8 cellular contexts compared by ENCODE assay signal in the genomic region with DNA sequence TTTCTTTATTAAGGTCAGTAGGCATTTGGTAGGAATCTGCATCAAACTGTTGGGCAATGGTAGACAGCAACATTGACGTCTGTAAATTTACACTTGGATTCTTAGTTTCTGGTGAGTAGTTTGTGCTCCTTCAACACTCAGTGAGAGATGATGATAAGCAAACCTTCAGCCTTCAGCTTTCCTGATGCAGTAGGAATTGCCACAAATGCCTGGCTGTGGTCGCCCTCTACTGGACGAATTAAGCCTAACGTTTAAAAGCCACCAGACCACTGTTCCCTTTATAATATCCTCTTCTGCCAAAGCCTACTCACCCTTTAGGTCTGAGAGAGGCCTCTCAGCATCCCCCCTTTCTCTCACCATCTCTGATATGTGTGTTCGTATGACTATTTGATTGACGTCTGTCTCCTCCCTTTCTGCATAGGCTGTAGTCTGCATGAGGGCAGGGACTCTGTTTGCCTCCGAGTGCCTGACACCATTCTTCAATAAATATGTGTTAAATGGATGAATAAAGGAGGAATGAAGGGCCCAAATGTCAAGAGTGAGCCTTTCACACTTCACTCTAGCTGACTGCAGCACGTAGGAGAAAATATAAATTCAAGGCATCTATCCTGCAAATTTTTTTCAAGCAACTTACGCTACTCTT. TPM values are rescaled to one million over a fixed set of nuclear protein-coding genes. Genes with fewer than 3 reads are reported as not detected.
DNase-seq lines count a peak whose midpoint lies in the region; ATAC-seq, FAIRE-seq and TF ChIP-seq lines count a peak whose summit lies in the region.

No MANE protein-coding gene starts in this region.

- no peaks in the 10 kb centered on the region for H3K36me3 ChIP-seq in HepG2 (replicated peaks in 1 of 2; ENCODE audit: control insufficient read depth in 1 of 2, insufficient read depth in 2 of 2, low read length in 2 of 2)

- TF ChIP-seq CTCF in AG04450 (IDR thresholded peaks at IDR 0.05; ENCODE audit: low read depth, low read length) (peak; percentile 75), choroid plexus epithelial cell (conservative IDR thresholded peaks at IDR 0.05; ENCODE audit: low read depth, low read length) (peak; percentile 88), HepG2 (CRISPR knock-in tag; IDR thresholded peaks at IDR 0.05) (peak; percentile 94)

- no peak overlapping the region for H2AFZ ChIP-seq in HepG2 (ENCODE audit: low read length)

- no peaks in the 10 kb centered on the region for H4K20me1 ChIP-seq in HepG2 (ENCODE audit: insufficient read depth, low read length)

- ATAC-seq in GM18517 (IDR thresholded peaks at IDR 0.05; ENCODE audit: unreplicated experiment), result peak; percentile 76
- peak; percentile 82 for ATAC-seq in HG03045 (IDR thresholded peaks at IDR 0.05; ENCODE audit: unreplicated experiment)
- ATAC-seq in HepG2, result peak; percentile 93

- WGBS in HepG2 (ENCODE audit: low lambda C conversion rate), result 20% methylated on average over 9 of the region's 9 CpGs

- intact Hi-C loops in HepG2 (cut with micrococcal nuclease; ENCODE audit: unreplicated experiment), result loop anchor here (1.0 to 5.0 kb wide), 4 partner anchors 38 to 445 kb away; a partner anchor contains a TSS

- CTCF ChIA-PET in AG04450 (lab: Charles Lee) (interaction anchor here (0.6 to 15.9 kb wide), 29 partner anchors 8 to 1908 kb away, joined by 3 to 332 read pairs (median 4); a partner anchor contains a TSS), HepG2 (lab: Yijun Ruan, JAX; ENCODE audit: low intra/inter-chr PET ratio, low total read pairs) (interaction anchor here (0.6 to 2.7 kb wide), 5 partner anchors 99 to 447 kb away, joined by 3 to 39 read pairs (median 6); a partner anchor contains a TSS)

- TF ChIP-seq POLR2A in HepG2 (IDR thresholded peaks at IDR 0.05; ENCODE audit: insufficient read depth in 1 of 2, low read depth in 2 of 2, low read length in 2 of 2), result no peak

- TF ChIP-seq RAD21 in HepG2 (CRISPR knock-in tag; IDR thresholded peaks at IDR 0.05), result peak; percentile 88

- no peak overlapping the region for H3K9ac ChIP-seq in HepG2 (ENCODE audit: insufficient read depth, low read depth, low read length)

- TF ChIP-seq EP300 in HepG2 (IDR thresholded peaks at IDR 0.05; ENCODE audit: low read depth in 2 of 2, low read length in 2 of 2), result no peak
- TF ChIP-seq EP300 in HepG2 (CRISPR knock-in tag; IDR thresholded peaks at IDR 0.05; ENCODE audit: borderline replicate concordance), result no peak

- H3K27me3 ChIP-seq in AG04450 (ENCODE audit: control insufficient read depth, insufficient read depth, low read length) (no peaks in the 10 kb centered on the region), HepG2 (ENCODE audit: control insufficient read depth in 1 of 2, insufficient read depth in 2 of 2, low read length in 2 of 2) (peaks cover 0 to 22% of the 10 kb centered on the region in 2 experiments; a peak in 3 of 5 replicates)

- no peak overlapping the region for H3K27ac ChIP-seq in AG04450 (ENCODE audit: low read depth, low read length)
- no peak overlapping the region for H3K27ac ChIP-seq in HepG2 (ENCODE audit: extremely low read length, insufficient read depth, low read length)

- no TSS peak for BruUV-seq in HepG2 (replicated peaks; lab: Mats Ljungman, UMichigan)

- H3K9me3 ChIP-seq in AG04450 (ENCODE audit: control insufficient read depth, insufficient read depth, low read length) (no peaks in the 10 kb centered on the region), HepG2 (ENCODE audit: low read length) (no peaks in the 10 kb centered on the region)

- no peak overlapping the region for H3K4me3 ChIP-seq in AG04450 (ENCODE audit: low read depth, low read length)
- H3K4me3 ChIP-seq in choroid plexus epithelial cell (ENCODE audit: low read depth, low read length), result no peak overlapping the region
- no peak overlapping the region for H3K4me3 ChIP-seq in HepG2 (replicated peaks in 1 of 3; ENCODE audit: insufficient read depth in 1 of 3, low read depth in 2 of 3, low read length in 3 of 3)

- peak; percentile 99 for FAIRE-seq in HepG2 (lab: Jason Lieb, UNC)

- DNase-seq in AG04450 (ENCODE audit: low read depth, low spot score), result peak; percentile 50
- DNase-seq in NCI-H2196 (lab: John Stamatoyannopoulos, UW; ENCODE audit: unreplicated experiment), result peak; percentile 61
- peak; percentile 21 for DNase-seq in activated CD4-positive, alpha-beta T cell treated with anti-CD3 and anti-CD28 coated beads for 1 hour
- peak; percentile 89 for DNase-seq in choroid plexus epithelial cell (ENCODE audit: low read depth)
- DNase-seq in HepG2 (ENCODE audit: low spot score), result peak; percentile 63
- DNase-seq in stimulated activated CD4-positive, alpha-beta T cell treated with anti-CD3 and anti-CD28 coated beads, TNF-alpha, amount 100 ng/mL, for 48 hours (ENCODE audit: low read depth in 3 of 3), result peak; percentile 21 to 25 (median 21)

- no peak overlapping the region for H3K4me2 ChIP-seq in HepG2 (ENCODE audit: low read depth, low read length)

- in situ Hi-C loops in HepG2 (cut with HindIII; ENCODE audit: extremely low pct_ligation_motif_present, low pct_unique_long_range_greater_than_20kb), result no loop called here

- no peaks in the 10 kb centered on the region for H3K4me1 ChIP-seq in HepG2 (ENCODE audit: insufficient read depth, low read length)

- POLR2A ChIA-PET in AG04450 (lab: Yijun Ruan, JAX) (no interaction called here), HepG2 (lab: Yijun Ruan, JAX) (interaction anchor here (0.6 kb wide), 1 partner anchor 38 kb away, joined by 3 read pairs; no protein-coding TSS in a partner anchor)

- H3K79me2 ChIP-seq in HepG2 (ENCODE audit: insufficient read depth, low read length), result no peaks in the 10 kb centered on the region

RNA-seq across cellular contexts. Expression of a gene that starts 47.0 kb away (rescaled TPM):
- polyA plus RNA-seq in AG04450 (2011; rRNA removed), result 5.3 and 7.0 TPM in 2 replicates
- polyA minus RNA-seq in AG04450 (2011; rRNA and poly(A)+ RNA removed), result 22.2 and 24.6 TPM in 2 replicates
- 4.5 and 5.3 TPM in 2 replicates for total RNA-seq in HepG2 (2016; rRNA removed; fragmentation: Illumina TruSeq; extraction: Trizol)
- total RNA-seq in HepG2 (2016; cell fraction: cytosol; rRNA removed; fragmentation: Illumina TruSeq; extraction: Trizol; ENCODE audit: low read depth), result 19.1 and 24.9 TPM in 2 replicates
- total RNA-seq in HepG2 (2016; cell fraction: insoluble cytoplasmic fraction; rRNA removed; fragmentation: Illumina TruSeq; extraction: Trizol), result 4.0 and 4.2 TPM in 2 replicates
- 9.1 TPM in 2 replicates for total RNA-seq in HepG2 (2016; cell fraction: membrane; rRNA removed; fragmentation: Illumina TruSeq; extraction: Trizol)
- total RNA-seq in HepG2 (2016; cell fraction: nucleus; rRNA removed; fragmentation: Illumina TruSeq; extraction: Trizol), result 7.9 and 8.6 TPM in 2 replicates
- 4.7 and 4.8 TPM in 2 replicates for polyA plus RNA-seq in HepG2 (2011; rRNA removed)
- polyA plus RNA-seq in HepG2 (2011; cell fraction: cytosol; rRNA removed), result 3.0 and 4.7 TPM in 2 replicates
- polyA plus RNA-seq in HepG2 (2011; cell fraction: nucleus; rRNA removed), result 4.5 and 5.0 TPM in 2 replicates
- 6.4 and 7.3 TPM in 2 replicates for polyA plus RNA-seq in HepG2 (2012)
- polyA plus RNA-seq in HepG2 (2016; cell fraction: cytosol; fragmentation: Illumina TruSeq; extraction: Trizol; ENCODE audit: low read depth), result 0.14 and 0.26 TPM in 2 replicates
- polyA plus RNA-seq in HepG2 (2016; cell fraction: insoluble cytoplasmic fraction; fragmentation: Illumina TruSeq; extraction: Trizol; ENCODE audit: low read depth), result 2.9 and 3.9 TPM in 2 replicates
- 0.42 and 0.61 TPM in 2 replicates for polyA plus RNA-seq in HepG2 (2016; cell fraction: membrane; fragmentation: Illumina TruSeq; extraction: Trizol; ENCODE audit: low read depth)
- polyA plus RNA-seq in HepG2 (2016; cell fraction: nucleus; fragmentation: Illumina TruSeq; extraction: Trizol; ENCODE audit: insufficient read depth, low read depth), result 3.7 and 4.4 TPM in 2 replicates
- polyA minus RNA-seq in HepG2 (2011; rRNA and poly(A)+ RNA removed; ENCODE audit: low replicate concordance), result 10.7 and 19.7 TPM in 2 replicates
- 8.7 and 9.8 TPM in 2 replicates for polyA minus RNA-seq in HepG2 (2011; cell fraction: cytosol; rRNA and poly(A)+ RNA removed)
- polyA minus RNA-seq in HepG2 (2011; cell fraction: nucleus; rRNA and poly(A)+ RNA removed), result 24.7 and 30.6 TPM in 2 replicates

RNA-seq across cellular contexts. Expression of a gene that starts 52.0 kb away (rescaled TPM):
- polyA plus RNA-seq in AG04450 (2011; rRNA removed) (not detected in 2 replicates), HepG2 (2011; rRNA removed) (not detected in 2 replicates)
- not detected in 2 replicates for polyA minus RNA-seq in AG04450 (2011; rRNA and poly(A)+ RNA removed)
- not detected in 2 replicates for total RNA-seq in HepG2 (2016; rRNA removed; fragmentation: Illumina TruSeq; extraction: Trizol)
- not detected in 2 replicates for total RNA-seq in HepG2 (2016; cell fraction: cytosol; rRNA removed; fragmentation: Illumina TruSeq; extraction: Trizol; ENCODE audit: low read depth)
- total RNA-seq in HepG2 (2016; cell fraction: insoluble cytoplasmic fraction; rRNA removed; fragmentation: Illumina TruSeq; extraction: Trizol), result not detected in 2 replicates
- total RNA-seq in HepG2 (2016; cell fraction: membrane; rRNA removed; fragmentation: Illumina TruSeq; extraction: Trizol), result not detected in 2 replicates
- total RNA-seq in HepG2 (2016; cell fraction: nucleus; rRNA removed; fragmentation: Illumina TruSeq; extraction: Trizol), result not detected in 2 replicates
- not detected in 2 replicates for polyA plus RNA-seq in HepG2 (2011; cell fraction: cytosol; rRNA removed)
- polyA plus RNA-seq in HepG2 (2011; cell fraction: nucleus; rRNA removed), result not detected in 2 replicates
- polyA plus RNA-seq in HepG2 (2012), result not detected in 2 replicates
- not detected in 2 replicates for polyA plus RNA-seq in HepG2 (2016; cell fraction: cytosol; fragmentation: Illumina TruSeq; extraction: Trizol; ENCODE audit: low read depth)
- polyA plus RNA-seq in HepG2 (2016; cell fraction: insoluble cytoplasmic fraction; fragmentation: Illumina TruSeq; extraction: Trizol; ENCODE audit: low read depth), result not detected in 2 replicates
- polyA plus RNA-seq in HepG2 (2016; cell fraction: membrane; fragmentation: Illumina TruSeq; extraction: Trizol; ENCODE audit: low read depth), result not detected in 2 replicates
- not detected in 2 replicates for polyA plus RNA-seq in HepG2 (2016; cell fraction: nucleus; fragmentation: Illumina TruSeq; extraction: Trizol; ENCODE audit: insufficient read depth, low read depth)
- not detected in 2 replicates for polyA minus RNA-seq in HepG2 (2011; rRNA and poly(A)+ RNA removed; ENCODE audit: low replicate concordance)
- not detected in 2 replicates for polyA minus RNA-seq in HepG2 (2011; cell fraction: cytosol; rRNA and poly(A)+ RNA removed)
- polyA minus RNA-seq in HepG2 (2011; cell fraction: nucleus; rRNA and poly(A)+ RNA removed), result not detected in 2 replicates

RNA-seq across cellular contexts. Expression of a gene that starts 57.3 kb away (rescaled TPM):
- polyA plus RNA-seq in AG04450 (2011; rRNA removed) (not detected in 2 replicates), HepG2 (2011; rRNA removed) (0.20 and 0.21 TPM in 2 replicates)
- polyA minus RNA-seq in AG04450 (2011; rRNA and poly(A)+ RNA removed), result not detected in 2 replicates
- total RNA-seq in HepG2 (2016; rRNA removed; fragmentation: Illumina TruSeq; extraction: Trizol), result 0.27 TPM in 1 of 2 replicates, not detected in the other
- 0.44 TPM in 1 of 2 replicates, not detected in the other for total RNA-seq in HepG2 (2016; cell fraction: cytosol; rRNA removed; fragmentation: Illumina TruSeq; extraction: Trizol; ENCODE audit: low read depth)
- total RNA-seq in HepG2 (2016; cell fraction: insoluble cytoplasmic fraction; rRNA removed; fragmentation: Illumina TruSeq; extraction: Trizol), result 0.35 TPM in 1 of 2 replicates, not detected in the other
- 0.45 and 0.96 TPM in 2 replicates for total RNA-seq in HepG2 (2016; cell fraction: membrane; rRNA removed; fragmentation: Illumina TruSeq; extraction: Trizol)
- not detected in 2 replicates for total RNA-seq in HepG2 (2016; cell fraction: nucleus; rRNA removed; fragmentation: Illumina TruSeq; extraction: Trizol)
- polyA plus RNA-seq in HepG2 (2011; cell fraction: cytosol; rRNA removed), result not detected in 2 replicates
- polyA plus RNA-seq in HepG2 (2011; cell fraction: nucleus; rRNA removed), result not detected in 2 replicates
- polyA plus RNA-seq in HepG2 (2012), result not detected in 2 replicates
- 0.24 TPM in 1 of 2 replicates, not detected in the other for polyA plus RNA-seq in HepG2 (2016; cell fraction: cytosol; fragmentation: Illumina TruSeq; extraction: Trizol; ENCODE audit: low read depth)
- not detected in 2 replicates for polyA plus RNA-seq in HepG2 (2016; cell fraction: insoluble cytoplasmic fraction; fragmentation: Illumina TruSeq; extraction: Trizol; ENCODE audit: low read depth)
- polyA plus RNA-seq in HepG2 (2016; cell fraction: membrane; fragmentation: Illumina TruSeq; extraction: Trizol; ENCODE audit: low read depth), result 0.58 and 0.71 TPM in 2 replicates
- not detected in 2 replicates for polyA plus RNA-seq in HepG2 (2016; cell fraction: nucleus; fragmentation: Illumina TruSeq; extraction: Trizol; ENCODE audit: insufficient read depth, low read depth)
- polyA minus RNA-seq in HepG2 (2011; rRNA and poly(A)+ RNA removed; ENCODE audit: low replicate concordance), result not detected in 2 replicates
- polyA minus RNA-seq in HepG2 (2011; cell fraction: cytosol; rRNA and poly(A)+ RNA removed), result not detected in 2 replicates
- polyA minus RNA-seq in HepG2 (2011; cell fraction: nucleus; rRNA and poly(A)+ RNA removed), result not detected in 2 replicates

Comparison
In these comparisons a context has a peak if more than half of its experiments do, and no peak if none do; other contexts are left out.
1. DNase-seq: peak in every context shown above with its lines; median percentile 89 in choroid plexus epithelial cell; 63 in HepG2; 61 in NCI-H2196; 50 in AG04450; 21 in activated CD4-positive, alpha-beta T cell treated with anti-CD3 and anti-CD28 coated beads for 1 hour; 21 in stimulated activated CD4-positive, alpha-beta T cell treated with anti-CD3 and anti-CD28 coated beads, TNF-alpha, amount 100 ng/mL, for 48 hours.